Comparison of ENCODE assay signal across 19 cellular contexts in genomic region chr18:7329036-7329435, GRCh38.
DNase-seq lines count a peak whose midpoint lies in the region; ATAC-seq, FAIRE-seq and TF ChIP-seq lines count a peak whose summit lies in the region.
"Had no signal": no experiment of that assay in that cellular context is flagged by ENCODE, and none has a peak within 500 bp of the region (broad histone marks: within the 10 kb centered on the region; RNA-seq: fewer than 3 reads in every experiment).

No MANE protein-coding gene starts in this region.

- intact Hi-C loops in upper lobe of right lung (cut with DNase I) (no loop called here), ovary (cut with DNase I) (no loop called here)

- peaks cover 12% of the 10 kb centered on the region for H3K4me1 ChIP-seq in adipocyte (ENCODE audit: control insufficient read depth, insufficient read depth, low read length)
- H3K4me1 ChIP-seq in upper lobe of right lung: no peaks in the 10 kb centered on the region
- no peaks in the 10 kb centered on the region for H3K4me1 ChIP-seq in ovary (ENCODE audit: insufficient read depth)

- H3K36me3 ChIP-seq in adipocyte (ENCODE audit: control insufficient read depth, insufficient read depth, low read length, severe bottlenecking) (no peaks in the 10 kb centered on the region), upper lobe of right lung (no peaks in the 10 kb centered on the region), ovary (no peaks in the 10 kb centered on the region)
- H3K36me3 ChIP-seq: spleen had no signal

- peak; percentile 26 for DNase-seq in HTR-8/SVneo (ENCODE audit: insufficient read length, low spot score)
- peak; percentile 11 for DNase-seq in adipocyte (ENCODE audit: low read depth)
- DNase-seq in foreskin melanocyte: peak; percentile 40
- DNase-seq in upper lobe of right lung: no peak
- no peak for DNase-seq in GM03348 (ENCODE audit: low spot score)
- no peak for DNase-seq in amygdala (lab: John Stamatoyannopoulos, UW)
- no peak for DNase-seq in ovary
- DNase-seq: activated CD4-positive, alpha-beta memory T cell treated with anti-CD3 and anti-CD28 coated beads, Interleukin-2, amount 10 ng/mL, durations not matched to agents 7 days and 5 days; activated effector memory CD4-positive, alpha-beta T cell treated with anti-CD3 and anti-CD28 coated beads, Interleukin-2, amount 50 U/mL, for 16 hours; activated naive CD8-positive, alpha-beta T cell treated with anti-CD3 and anti-CD28 coated beads, Interleukin-2, amount 50 U/mL, for 24 hours; CD4-positive, alpha-beta memory T cell; DMS79; H9; NCI-H1436 treated with DMSO at 0.1 percent for 48 hours; NCI-H526; RPMI8226; spleen; stimulated activated CD4-positive, alpha-beta T cell treated with anti-CD3 and anti-CD28 coated beads, Interleukin-4, amount 100 ng/mL, for 1 hour; stimulated activated naive CD8-positive, alpha-beta T cell treated with anti-CD3 and anti-CD28 coated beads, Interleukin-15, Interleukin-2, amounts not matched to agents 100 U/mL and 50 U/mL, for 24 hours had no signal

- TF ChIP-seq CTCF in upper lobe of right lung (IDR thresholded peaks at IDR 0.05) (no peak), ovary (IDR thresholded peaks at IDR 0.05) (no peak)

- no peak for TF ChIP-seq POLR2A in ovary (IDR thresholded peaks at IDR 0.05)

- H3K9me3 ChIP-seq in adipocyte (ENCODE audit: control insufficient read depth, low read length) (no peaks in the 10 kb centered on the region), upper lobe of right lung (no peaks in the 10 kb centered on the region), ovary (no peaks in the 10 kb centered on the region)
- H3K9me3 ChIP-seq: spleen had no signal

- peak; percentile 43 for ATAC-seq in upper lobe of right lung
- ATAC-seq: activated naive CD8-positive, alpha-beta T cell treated with anti-CD3 and anti-CD28 coated beads, Interleukin-2, amount 50 U/mL, for 24 hours; stimulated activated naive CD8-positive, alpha-beta T cell treated with anti-CD3 and anti-CD28 coated beads, Interleukin-15, Interleukin-2, amounts not matched to agents 100 U/mL and 50 U/mL, for 24 hours had no signal

- no peak for FAIRE-seq in HTR-8/SVneo (lab: Jason Lieb, UNC)

- H3K9ac ChIP-seq in adipocyte (ENCODE audit: low read length): no peak overlapping the region

- H3K27ac ChIP-seq in upper lobe of right lung (no peak overlapping the region), ovary (no peak overlapping the region)
- H3K27ac ChIP-seq: spleen had no signal

- no peaks in the 10 kb centered on the region for H3K27me3 ChIP-seq in adipocyte (replicated peaks; ENCODE audit: control insufficient read depth, insufficient read depth, low read length)
- no peaks in the 10 kb centered on the region for H3K27me3 ChIP-seq in upper lobe of right lung
- H3K27me3 ChIP-seq in ovary: no peaks in the 10 kb centered on the region
- H3K27me3 ChIP-seq: spleen had no signal

- 48 to 51% (median 49%) methylated on average over 3 of the region's 3 CpGs for WGBS in ovary, 3 donors

- no peak overlapping the region for H3K4me3 ChIP-seq in adipocyte (ENCODE audit: low read length)
- no peak overlapping the region for H3K4me3 ChIP-seq in upper lobe of right lung
- no peak overlapping the region for H3K4me3 ChIP-seq in ovary
- H3K4me3 ChIP-seq: spleen had no signal

- TF ChIP-seq EP300 in ovary (IDR thresholded peaks at IDR 0.05): no peak

Comparison
In these comparisons a context has a peak if more than half of its experiments do, and no peak if none do; other contexts are left out.
1. DNase-seq: peak in HTR-8/SVneo (single experiment), adipocyte (single experiment) and foreskin melanocyte (single experiment); none in upper lobe of right lung (single experiment), GM03348 (single experiment), amygdala (0 of 56) and ovary (0 of 5).